9 cellular contexts compared by ENCODE assay signal in the genomic region with DNA sequence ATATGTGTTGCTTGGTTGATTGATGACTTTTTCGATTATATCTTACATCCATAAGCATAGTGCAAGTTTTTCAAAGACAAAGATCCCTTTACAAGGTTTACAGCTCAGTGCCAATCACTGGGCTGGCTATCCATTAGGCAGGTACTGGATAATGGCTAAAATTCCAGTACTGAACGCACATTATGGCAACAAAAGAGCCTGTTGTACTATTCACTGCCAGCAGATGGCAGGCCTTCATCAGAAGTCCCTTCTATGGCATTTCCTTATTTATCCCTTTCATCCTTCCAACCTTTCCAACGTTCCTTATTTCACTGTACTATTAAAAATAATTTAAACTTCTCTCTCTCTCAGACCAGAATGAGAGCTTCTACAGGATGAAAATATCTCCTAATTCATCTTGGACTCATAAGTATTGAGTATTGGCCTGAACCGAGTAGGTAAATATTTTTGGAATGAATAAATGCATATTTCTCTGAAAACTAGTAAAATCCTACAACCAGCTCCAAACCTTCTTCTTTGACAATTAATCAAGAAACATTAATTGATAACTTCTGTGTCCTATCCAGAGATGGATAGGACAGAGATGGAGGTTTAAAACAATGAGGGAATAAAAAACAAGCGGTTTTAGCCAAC. TPM values are rescaled to one million over a fixed set of nuclear protein-coding genes. Genes with fewer than 3 reads are reported as not detected.
DNase-seq lines count a peak whose midpoint lies in the region; ATAC-seq, FAIRE-seq and TF ChIP-seq lines count a peak whose summit lies in the region.
"Had no signal": no experiment of that assay in that cellular context is flagged by ENCODE, and none has a peak within 500 bp of the region (broad histone marks: within the 10 kb centered on the region; RNA-seq: fewer than 3 reads in every experiment).

No MANE protein-coding gene starts in this region.

- no peak overlapping the region for H2BK15ac ChIP-seq in mesenchymal stem cell (ENCODE audit: low read depth, poor library complexity, severe bottlenecking)

- H3K36me3 ChIP-seq in mesenchymal stem cell (ENCODE audit: control insufficient read depth in 1 of 2, insufficient read depth in 2 of 2, low read depth in 1 of 2, low read length in 2 of 2), result no peaks in the 10 kb centered on the region

- H3K23ac ChIP-seq in mesenchymal stem cell (ENCODE audit: low read length in 2 of 2), result no peak overlapping the region

- H3K9me3 Mint-ChIP-seq in activated CD4-positive, alpha-beta T cell treated with anti-CD3 and anti-CD28 coated beads for 36 hours (ENCODE audit: low read depth), result no peaks in the 10 kb centered on the region

- H2BK120ac ChIP-seq in mesenchymal stem cell (ENCODE audit: low read depth, low read length), result no peak overlapping the region

- H3K4me3 ChIP-seq in mesenchymal stem cell (ENCODE audit: insufficient read depth in 1 of 2, low read depth in 1 of 2, low read length in 2 of 2), result no peak overlapping the region

- no peak overlapping the region for H3K4me2 ChIP-seq in mesenchymal stem cell (ENCODE audit: low read length, poor library complexity, severe bottlenecking)

- H3K4ac ChIP-seq in mesenchymal stem cell (ENCODE audit: low read depth in 1 of 2, low read length in 2 of 2), result no peak overlapping the region

- intact Hi-C loops in activated CD4-positive, alpha-beta T cell treated with anti-CD3 and anti-CD28 coated beads for 36 hours (cut with DNase I, micrococcal nuclease), result loop anchor here (1.0 kb wide), 1 partner anchor 56 kb away; no protein-coding TSS in a partner anchor

- peaks cover 0 to 3% of the 10 kb centered on the region in 2 experiments for H3K27me3 ChIP-seq in mesenchymal stem cell (ENCODE audit: control insufficient read depth in 1 of 2, insufficient read depth in 1 of 2, low read length in 2 of 2)

- WGBS in mesenchymal stem cell, result 23% methylated on average over 4 of the region's 5 CpGs

- no peaks in the 10 kb centered on the region for H3K4me1 ChIP-seq in mesenchymal stem cell (ENCODE audit: control insufficient read depth, insufficient read depth, low read depth, low read length)

- peaks cover 15% of the 10 kb centered on the region for H3K4me1 Mint-ChIP-seq in activated CD4-positive, alpha-beta T cell treated with anti-CD3 and anti-CD28 coated beads for 36 hours

- H3K18ac ChIP-seq in mesenchymal stem cell (ENCODE audit: low read depth in 1 of 2, low read length in 2 of 2), result no peak overlapping the region

- POLR2A ChIA-PET in activated CD4-positive, alpha-beta T cell treated with anti-CD3 and anti-CD28 coated beads for 36 hours (lab: Charles Lee), result no interaction called here

- H2BK12ac ChIP-seq in mesenchymal stem cell (ENCODE audit: low read length in 2 of 2), result no peak overlapping the region

- no peaks in the 10 kb centered on the region for H3K9me3 ChIP-seq in mesenchymal stem cell (ENCODE audit: control insufficient read depth, low read length)

- in situ Hi-C loops in ACHN (cut with HindIII; ENCODE audit: low pct_ligation_motif_present, low pct_unique_long_range_greater_than_20kb, low sequenced_read_pairs), result no loop called here

- no peak for TF ChIP-seq POLR2A in GM12891 (IDR thresholded peaks at IDR 0.05; ENCODE audit: low read depth, low read length)

- no peak overlapping the region for H3K27ac Mint-ChIP-seq in activated CD4-positive, alpha-beta T cell treated with anti-CD3 and anti-CD28 coated beads for 36 hours

- peak overlapping the region; percentile 17 for H3K9ac ChIP-seq in mesenchymal stem cell (ENCODE audit: low read length)

- no peak overlapping the region for H2AFZ ChIP-seq in mesenchymal stem cell (ENCODE audit: low read depth, low read length)

- FAIRE-seq in GM12891 (lab: Jason Lieb, UNC), result peak; percentile 71

- H3K27me3 Mint-ChIP-seq in activated CD4-positive, alpha-beta T cell treated with anti-CD3 and anti-CD28 coated beads for 36 hours, result no peaks in the 10 kb centered on the region

- no peak overlapping the region for H2BK5ac ChIP-seq in mesenchymal stem cell (ENCODE audit: low read depth, low read length, poor library complexity, severe bottlenecking)

- no peaks in the 10 kb centered on the region for H3K36me3 Mint-ChIP-seq in activated CD4-positive, alpha-beta T cell treated with anti-CD3 and anti-CD28 coated beads for 36 hours (ENCODE audit: low read depth)

- no peaks in the 10 kb centered on the region for H3K79me1 ChIP-seq in mesenchymal stem cell (replicated peaks; ENCODE audit: low read length, poor library complexity, severe bottlenecking)

- H2AK5ac ChIP-seq in mesenchymal stem cell (ENCODE audit: low read length, severe bottlenecking), result no peak overlapping the region

- no peak overlapping the region for H4K8ac ChIP-seq in mesenchymal stem cell (ENCODE audit: low read length)

- no peak overlapping the region for H3K14ac ChIP-seq in mesenchymal stem cell (ENCODE audit: low read length in 2 of 2)

- peak; percentile 69 for DNase-seq in ACHN
- no peak for DNase-seq in GM12891 (ENCODE audit: insufficient read length, low spot score)
- peak; percentile 68 for DNase-seq in NCI-H2196 (lab: John Stamatoyannopoulos, UW; ENCODE audit: unreplicated experiment)
- DNase-seq in activated CD4-positive, alpha-beta T cell treated with anti-CD3 and anti-CD28 coated beads for 36 hours, result peak; percentile 70
- peak; percentile 19 for DNase-seq in effector CD8-positive, alpha-beta T cell (lab: John Stamatoyannopoulos, UW)
- DNase-seq in mesenchymal stem cell, result peak; percentile 68
- peak; percentile 8 for DNase-seq in stimulated activated CD8-positive, alpha-beta memory T cell treated with anti-CD3 and anti-CD28 coated beads, Interleukin-7, amount 100 ng/mL, for 24 hours (ENCODE audit: low read depth)

- no peak for ATAC-seq in activated CD4-positive, alpha-beta T cell treated with anti-CD3 and anti-CD28 coated beads for 36 hours
- no peak for ATAC-seq in HG03442 (IDR thresholded peaks at IDR 0.05; ENCODE audit: unreplicated experiment)

- CTCF ChIA-PET in activated CD4-positive, alpha-beta T cell treated with anti-CD3 and anti-CD28 coated beads for 36 hours (lab: Charles Lee), result interaction anchor here (0.6 to 6.3 kb wide), 30 partner anchors 9 to 505 kb away, joined by 3 to 127 read pairs (median 4); a partner anchor contains a TSS

- H3K4me3 Mint-ChIP-seq in activated CD4-positive, alpha-beta T cell treated with anti-CD3 and anti-CD28 coated beads for 36 hours, result no peak overlapping the region

- H3K27ac ChIP-seq in mesenchymal stem cell (ENCODE audit: low read length, poor library complexity, severe bottlenecking), result no peak overlapping the region

- no peak overlapping the region for H4K91ac ChIP-seq in mesenchymal stem cell (ENCODE audit: low read length)

TF ChIP-seq in GM12891, 5 proteins besides CTCF, POLR2A, EP300 and RAD21:
- no peak for TF ChIP-seq POLR2AphosphoS5 (IDR thresholded peaks at IDR 0.05; ENCODE audit: low read depth, low read length)
- no peak for TF ChIP-seq POU2F2 (IDR thresholded peaks at IDR 0.05; ENCODE audit: low read depth, low read length)
- 0 out of 2 replicates have a peak, but pooled peaks have one; percentile 38 for TF ChIP-seq SPI1 (IDR thresholded peaks at IDR 0.05; ENCODE audit: low read depth, low read length)

RNA-seq across cellular contexts. Expression of a gene that starts 6.7 kb away (rescaled TPM):
- not detected for polyA plus RNA-seq in GM12891 (2012; ENCODE audit: low read depth, missing spikeins)
- not detected for total RNA-seq in activated CD4-positive, alpha-beta T cell treated with anti-CD3 and anti-CD28 coated beads for 36 hours
- polyA plus RNA-seq in mesenchymal stem cell (2013, experiment 1 of 2), result not detected
- not detected for polyA plus RNA-seq in mesenchymal stem cell (2013, experiment 2 of 2)
- total RNA-seq: skeletal muscle tissue had no signal

RNA-seq across cellular contexts. Expression of a gene that starts 44.3 kb away (rescaled TPM):
- polyA plus RNA-seq in GM12891 (2012; ENCODE audit: low read depth, missing spikeins), result 12.5 TPM
- total RNA-seq in activated CD4-positive, alpha-beta T cell treated with anti-CD3 and anti-CD28 coated beads for 36 hours, result 10 to 100 TPM; 10.2 to 14.0 TPM
- polyA plus RNA-seq in mesenchymal stem cell (2013, experiment 1 of 2), result 8.6 TPM
- polyA plus RNA-seq in mesenchymal stem cell (2013, experiment 2 of 2), result 9.0 TPM
